In genomic region chr18:79508565-79509535, GRCh38 we compare ENCODE assay signal across 9 cellular contexts.
DNase-seq lines count a peak whose midpoint lies in the region; ATAC-seq and TF ChIP-seq lines count a peak whose summit lies in the region.
"Had no signal": no experiment of that assay in that cellular context is flagged by ENCODE, and none has a peak within 500 bp of the region (broad histone marks: within the 10 kb centered on the region; RNA-seq: fewer than 3 reads in every experiment).

No MANE protein-coding gene starts in this region.

- in situ Hi-C loops in ACHN (cut with HindIII; ENCODE audit: low pct_ligation_motif_present, low pct_unique_long_range_greater_than_20kb, low sequenced_read_pairs) = no loop called here

- no peaks in the 10 kb centered on the region for H3K27me3 Mint-ChIP-seq in activated CD4-positive, alpha-beta T cell treated with anti-CD3 and anti-CD28 coated beads, Interleukin-2, amount 10 ng/mL, durations not matched to agents 24 days and 14 days
- no peaks in the 10 kb centered on the region for H3K27me3 Mint-ChIP-seq in stimulated activated memory B cell treated with anti-CD40 and anti-IgM and Interleukin-4, amounts not matched to agents 10 μg/mL and 1 μg/mL and 100 μg/mL, for 72 hours

- no peak for DNase-seq in activated CD4-positive, alpha-beta T cell treated with anti-CD3 and anti-CD28 coated beads, Interleukin-2, amount 10 ng/mL, durations not matched to agents 24 days and 14 days
- no peak for DNase-seq in activated CD4-positive, alpha-beta T cell treated with anti-CD3 and anti-CD28 coated beads for 4 hours
- no peak for DNase-seq in SIG-M5 (lab: John Stamatoyannopoulos, UW)
- DNase-seq in kidney tubule cell (ENCODE audit: low spot score) = no peak
- no peak for DNase-seq in ACHN
- DNase-seq: NCI-H524 had no signal

- ATAC-seq in HG03139 (IDR thresholded peaks at IDR 0.05; ENCODE audit: unreplicated experiment) (peak; percentile 33), gastroesophageal sphincter (no peak)
- ATAC-seq in stimulated activated memory B cell treated with anti-CD40 and anti-IgM and Interleukin-4, amounts not matched to agents 10 μg/mL and 1 μg/mL and 100 μg/mL, for 72 hours = peak; percentile 85

- no peak for TF ChIP-seq POLR2A in gastroesophageal sphincter (IDR thresholded peaks at IDR 0.05)

- H3K27ac Mint-ChIP-seq in activated CD4-positive, alpha-beta T cell treated with anti-CD3 and anti-CD28 coated beads, Interleukin-2, amount 10 ng/mL, durations not matched to agents 24 days and 14 days = peak overlapping the region; percentile 87
- peak overlapping the region; percentile 94 for H3K27ac Mint-ChIP-seq in stimulated activated memory B cell treated with anti-CD40 and anti-IgM and Interleukin-4, amounts not matched to agents 10 μg/mL and 1 μg/mL and 100 μg/mL, for 72 hours

- intact Hi-C loops in activated CD4-positive, alpha-beta T cell treated with anti-CD3 and anti-CD28 coated beads, Interleukin-2, amount 10 ng/mL, durations not matched to agents 24 days and 14 days (cut with micrococcal nuclease) = no loop called here

- H3K9me3 Mint-ChIP-seq in activated CD4-positive, alpha-beta T cell treated with anti-CD3 and anti-CD28 coated beads, Interleukin-2, amount 10 ng/mL, durations not matched to agents 24 days and 14 days = no peaks in the 10 kb centered on the region
- peaks cover 3% of the 10 kb centered on the region for H3K9me3 Mint-ChIP-seq in stimulated activated memory B cell treated with anti-CD40 and anti-IgM and Interleukin-4, amounts not matched to agents 10 μg/mL and 1 μg/mL and 100 μg/mL, for 72 hours

- peaks cover 45% of the 10 kb centered on the region for H3K36me3 Mint-ChIP-seq in activated CD4-positive, alpha-beta T cell treated with anti-CD3 and anti-CD28 coated beads, Interleukin-2, amount 10 ng/mL, durations not matched to agents 24 days and 14 days (ENCODE audit: low read depth)
- peaks cover 61% of the 10 kb centered on the region for H3K36me3 Mint-ChIP-seq in stimulated activated memory B cell treated with anti-CD40 and anti-IgM and Interleukin-4, amounts not matched to agents 10 μg/mL and 1 μg/mL and 100 μg/mL, for 72 hours

- peak overlapping the region in 1 of 2 donors; percentile 50 for H3K4me3 ChIP-seq in gastroesophageal sphincter

- H3K4me1 ChIP-seq in gastroesophageal sphincter = peaks cover 2 to 39% (median 24%) of the 10 kb centered on the region in 3 donors

- WGBS in gastroesophageal sphincter (ENCODE audit: low coverage in 1 of 2), 2 donors = 77 to 84% methylated on average over 14 to 15 of the region's 40 CpGs

- peak overlapping the region; percentile 73 for H3K4me3 Mint-ChIP-seq in activated CD4-positive, alpha-beta T cell treated with anti-CD3 and anti-CD28 coated beads, Interleukin-2, amount 10 ng/mL, durations not matched to agents 24 days and 14 days
- H3K4me3 Mint-ChIP-seq in stimulated activated memory B cell treated with anti-CD40 and anti-IgM and Interleukin-4, amounts not matched to agents 10 μg/mL and 1 μg/mL and 100 μg/mL, for 72 hours = peak overlapping the region; percentile 68

- no peak for TF ChIP-seq EP300 in gastroesophageal sphincter (IDR thresholded peaks at IDR 0.05)

- peaks cover 35% of the 10 kb centered on the region for H3K4me1 Mint-ChIP-seq in activated CD4-positive, alpha-beta T cell treated with anti-CD3 and anti-CD28 coated beads, Interleukin-2, amount 10 ng/mL, durations not matched to agents 24 days and 14 days
- H3K4me1 Mint-ChIP-seq in stimulated activated memory B cell treated with anti-CD40 and anti-IgM and Interleukin-4, amounts not matched to agents 10 μg/mL and 1 μg/mL and 100 μg/mL, for 72 hours = peaks cover 62% of the 10 kb centered on the region

- no peak for TF ChIP-seq CTCF in gastroesophageal sphincter (IDR thresholded peaks at IDR 0.05)

- H3K9me3 ChIP-seq in gastroesophageal sphincter = no peaks in the 10 kb centered on the region

- H3K36me3 ChIP-seq in gastroesophageal sphincter = peaks cover 0 to 41% of the 10 kb centered on the region in 2 donors

- H3K27me3 ChIP-seq in gastroesophageal sphincter = no peaks in the 10 kb centered on the region

- H3K27ac ChIP-seq in gastroesophageal sphincter = peak overlapping the region; percentile 81 to 92 (median 89)
